In the genomic region with DNA sequence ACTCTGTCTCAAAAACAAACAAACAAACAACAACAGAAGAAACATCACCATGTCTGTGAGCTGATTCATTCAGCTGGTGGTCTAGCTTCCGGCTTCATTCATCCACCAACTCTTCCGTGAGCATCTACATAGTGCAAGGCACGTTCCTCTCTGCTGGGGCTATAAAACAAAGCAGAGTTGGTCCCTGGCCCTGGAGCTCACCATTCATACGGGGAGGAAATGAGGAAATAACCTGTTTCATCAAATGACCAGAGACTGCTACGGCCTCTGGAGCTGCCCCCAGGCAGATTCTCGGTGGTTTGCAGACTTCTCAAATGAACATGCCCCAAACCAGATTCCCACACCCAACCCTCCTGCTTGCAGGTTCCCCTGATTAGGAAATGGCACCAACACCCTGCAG, we compare ENCODE assay signal across 16 cellular contexts. TPM values are rescaled to one million over a fixed set of nuclear protein-coding genes. Genes with fewer than 3 reads are reported as not detected.
DNase-seq lines count a peak whose midpoint lies in the region; ATAC-seq and TF ChIP-seq lines count a peak whose summit lies in the region.
"Had no signal": no experiment of that assay in that cellular context is flagged by ENCODE, and none has a peak within 500 bp of the region (broad histone marks: within the 10 kb centered on the region; RNA-seq: fewer than 3 reads in every experiment).

No MANE protein-coding gene starts in this region.

- H3K27me3 ChIP-seq in CD8-positive, alpha-beta T cell (ENCODE audit: insufficient read depth, low read length), result no peaks in the 10 kb centered on the region
- H3K27me3 ChIP-seq: esophagus squamous epithelium, thyroid gland had no signal

- H3K9me3 ChIP-seq in CD8-positive, alpha-beta T cell (ENCODE audit: low read length), result no peaks in the 10 kb centered on the region
- H3K9me3 ChIP-seq in mucosa of descending colon, result no peaks in the 10 kb centered on the region
- H3K9me3 ChIP-seq: esophagus squamous epithelium, SK-N-SH, thyroid gland had no signal

- no peaks in the 10 kb centered on the region for H3K36me3 ChIP-seq in CD8-positive, alpha-beta T cell (ENCODE audit: insufficient read depth, low read length)
- no peaks in the 10 kb centered on the region for H3K36me3 ChIP-seq in mucosa of descending colon (ENCODE audit: low read depth)
- H3K36me3 ChIP-seq: esophagus squamous epithelium, thyroid gland had no signal

- no peak for DNase-seq in CD8-positive, alpha-beta T cell
- peak; percentile 54 for DNase-seq in GM13977 (ENCODE audit: low spot score)
- no peak for DNase-seq in WTC11 (ENCODE audit: low spot score)
- DNase-seq in mucosa of descending colon, result no peak
- DNase-seq in natural killer cell, result no peak
- no peak for DNase-seq in germinal center (ENCODE audit: low spot score)
- no peak for DNase-seq in NCI-H1436 (lab: John Stamatoyannopoulos, UW)
- DNase-seq: esophagus squamous epithelium, GOT3, hypothalamus, left ventricle myocardium superior, NCI-H2081 treated with DMSO at 0.1 percent for 48 hours, occipital lobe, SK-N-SH, thyroid gland had no signal

- peak overlapping the region; percentile 94 for H3K27ac Mint-ChIP-seq in CD8-positive, alpha-beta T cell
- H3K27ac Mint-ChIP-seq in WTC11 (peak overlapping the region; percentile 87), nephron (peak overlapping the region; percentile 2 to 84 (median 84)), natural killer cell (no peak overlapping the region)

- no peak for ATAC-seq in CD8-positive, alpha-beta T cell
- no peak for ATAC-seq in WTC11
- ATAC-seq in mucosa of descending colon, result no peak
- ATAC-seq in natural killer cell, result no peak
- ATAC-seq: left ventricle myocardium superior had no signal

- H3K27ac ChIP-seq in CD8-positive, alpha-beta T cell (ENCODE audit: low read depth, low read length), result no peak overlapping the region
- H3K27ac ChIP-seq: esophagus squamous epithelium, thyroid gland had no signal

- no peaks in the 10 kb centered on the region for H3K27me3 Mint-ChIP-seq in CD8-positive, alpha-beta T cell (ENCODE audit: low read depth)
- no peaks in the 10 kb centered on the region for H3K27me3 Mint-ChIP-seq in WTC11 (ENCODE audit: low read depth)
- H3K27me3 Mint-ChIP-seq in nephron (ENCODE audit: low read depth), result peaks cover 5% of the 10 kb centered on the region
- no peaks in the 10 kb centered on the region for H3K27me3 Mint-ChIP-seq in natural killer cell (ENCODE audit: low read depth in 2 of 2)

- no peaks in the 10 kb centered on the region for H3K36me3 Mint-ChIP-seq in CD8-positive, alpha-beta T cell
- no peaks in the 10 kb centered on the region for H3K36me3 Mint-ChIP-seq in WTC11
- no peaks in the 10 kb centered on the region for H3K36me3 Mint-ChIP-seq in nephron (ENCODE audit: low read depth)
- no peaks in the 10 kb centered on the region for H3K36me3 Mint-ChIP-seq in natural killer cell

- TF ChIP-seq CTCF in CD8-positive, alpha-beta T cell (IDR thresholded peaks at IDR 0.05), result no peak
- TF ChIP-seq CTCF in GM13977 (IDR thresholded peaks at IDR 0.05; ENCODE audit: extremely low read depth, insufficient read depth, missing control alignments) (no peak), WTC11 (IDR thresholded peaks at IDR 0.05) (no peak), nephron (IDR thresholded peaks at IDR 0.05; ENCODE audit: unreplicated experiment in 3 of 3) (no peak), mucosa of descending colon (IDR thresholded peaks at IDR 0.05) (no peak), natural killer cell (IDR thresholded peaks at IDR 0.05) (no peak)

- H3K9me3 Mint-ChIP-seq in CD8-positive, alpha-beta T cell, result no peaks in the 10 kb centered on the region
- H3K9me3 Mint-ChIP-seq in WTC11 (no peaks in the 10 kb centered on the region), nephron (no peaks in the 10 kb centered on the region), natural killer cell (no peaks in the 10 kb centered on the region)

- H3K4me3 ChIP-seq in CD8-positive, alpha-beta T cell (ENCODE audit: low read depth, low read length), result peak overlapping the region; percentile 20
- no peak overlapping the region for H3K4me3 ChIP-seq in mucosa of descending colon
- H3K4me3 ChIP-seq: esophagus squamous epithelium, thyroid gland had no signal

- peaks cover 88% of the 10 kb centered on the region for H3K4me1 Mint-ChIP-seq in CD8-positive, alpha-beta T cell (ENCODE audit: low read depth)
- H3K4me1 Mint-ChIP-seq in WTC11 (peaks cover 75% of the 10 kb centered on the region), nephron (peaks cover 34% of the 10 kb centered on the region), natural killer cell (peaks cover 15 to 16% of the 10 kb centered on the region in 2 donors)

- H3K4me3 Mint-ChIP-seq in CD8-positive, alpha-beta T cell, result peak overlapping the region; percentile 78
- no peak overlapping the region for H3K4me3 Mint-ChIP-seq in WTC11
- no peak overlapping the region for H3K4me3 Mint-ChIP-seq in nephron
- no peak overlapping the region for H3K4me3 Mint-ChIP-seq in natural killer cell

- CTCF ChIA-PET in CD8-positive, alpha-beta T cell (lab: Charles Lee), result interaction anchor here (0.9 to 15.6 kb wide), 13 partner anchors 10 to 103 kb away, joined by 3 to 207 read pairs (median 7); partner anchors contain the start of gene ID3
- CTCF ChIA-PET in WTC11 (lab: Charles Lee), result interaction anchor here (0.6 to 6.2 kb wide), 7 partner anchors 34 to 66 kb away, joined by 3 to 70 read pairs (median 3); no protein-coding TSS in a partner anchor

- in situ Hi-C loops in GM13977 (cut with MboI; ENCODE audit: low pct_unique_long_range_greater_than_20kb, low sequenced_read_pairs, unreplicated experiment), result no loop called here

- intact Hi-C loops in CD8-positive, alpha-beta T cell (cut with DNase I, micrococcal nuclease), result loop anchor here (2.0 kb wide), 3 partner anchors 15 to 41 kb away; partner anchors contain the start of gene ID3 (in 1 of the 2)
- intact Hi-C loops in mucosa of descending colon (cut with DNase I, micrococcal nuclease), result no loop called here
- intact Hi-C loops in natural killer cell (cut with micrococcal nuclease), result no loop called here

- peaks cover 91% of the 10 kb centered on the region for H3K4me1 ChIP-seq in CD8-positive, alpha-beta T cell (ENCODE audit: insufficient read depth, low read length)
- no peaks in the 10 kb centered on the region for H3K4me1 ChIP-seq in mucosa of descending colon (ENCODE audit: low read depth)

- POLR2A ChIA-PET in CD8-positive, alpha-beta T cell (lab: Charles Lee), result interaction anchor here (0.8 to 7.8 kb wide), 12 partner anchors 8 to 72 kb away, joined by 3 to 86 read pairs (median 8); partner anchors contain the start of gene ID3
- POLR2A ChIA-PET in WTC11 (lab: Charles Lee), result interaction anchor here (0.6 to 3.7 kb wide), 4 partner anchors 11 to 43 kb away, joined by 3 to 100 read pairs (median 4); partner anchors contain the start of gene ID3

TF ChIP-seq in WTC11, 78 proteins besides CTCF, POLR2A, EP300 and RAD21:
- TF ChIP-seq PREB (CRISPR knock-in tag; IDR thresholded peaks at IDR 0.05; ENCODE audit: borderline replicate concordance), result no peak
- TF ChIP-seq, protein P1, sequence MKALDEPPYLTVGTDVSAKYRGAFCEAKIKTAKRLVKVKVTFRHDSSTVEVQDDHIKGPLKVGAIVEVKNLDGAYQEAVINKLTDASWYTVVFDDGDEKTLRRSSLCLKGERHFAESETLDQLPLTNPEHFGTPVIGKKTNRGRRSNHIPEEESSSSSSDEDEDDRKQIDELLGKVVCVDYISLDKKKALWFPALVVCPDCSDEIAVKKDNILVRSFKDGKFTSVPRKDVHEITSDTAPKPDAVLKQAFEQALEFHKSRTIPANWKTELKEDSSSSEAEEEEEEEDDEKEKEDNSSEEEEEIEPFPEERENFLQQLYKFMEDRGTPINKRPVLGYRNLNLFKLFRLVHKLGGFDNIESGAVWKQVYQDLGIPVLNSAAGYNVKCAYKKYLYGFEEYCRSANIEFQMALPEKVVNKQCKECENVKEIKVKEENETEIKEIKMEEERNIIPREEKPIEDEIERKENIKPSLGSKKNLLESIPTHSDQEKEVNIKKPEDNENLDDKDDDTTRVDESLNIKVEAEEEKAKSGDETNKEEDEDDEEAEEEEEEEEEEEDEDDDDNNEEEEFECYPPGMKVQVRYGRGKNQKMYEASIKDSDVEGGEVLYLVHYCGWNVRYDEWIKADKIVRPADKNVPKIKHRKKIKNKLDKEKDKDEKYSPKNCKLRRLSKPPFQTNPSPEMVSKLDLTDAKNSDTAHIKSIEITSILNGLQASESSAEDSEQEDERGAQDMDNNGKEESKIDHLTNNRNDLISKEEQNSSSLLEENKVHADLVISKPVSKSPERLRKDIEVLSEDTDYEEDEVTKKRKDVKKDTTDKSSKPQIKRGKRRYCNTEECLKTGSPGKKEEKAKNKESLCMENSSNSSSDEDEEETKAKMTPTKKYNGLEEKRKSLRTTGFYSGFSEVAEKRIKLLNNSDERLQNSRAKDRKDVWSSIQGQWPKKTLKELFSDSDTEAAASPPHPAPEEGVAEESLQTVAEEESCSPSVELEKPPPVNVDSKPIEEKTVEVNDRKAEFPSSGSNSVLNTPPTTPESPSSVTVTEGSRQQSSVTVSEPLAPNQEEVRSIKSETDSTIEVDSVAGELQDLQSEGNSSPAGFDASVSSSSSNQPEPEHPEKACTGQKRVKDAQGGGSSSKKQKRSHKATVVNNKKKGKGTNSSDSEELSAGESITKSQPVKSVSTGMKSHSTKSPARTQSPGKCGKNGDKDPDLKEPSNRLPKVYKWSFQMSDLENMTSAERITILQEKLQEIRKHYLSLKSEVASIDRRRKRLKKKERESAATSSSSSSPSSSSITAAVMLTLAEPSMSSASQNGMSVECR (CRISPR knock-in tag; IDR thresholded peaks at IDR 0.05; ENCODE audit: borderline replicate concordance), result 0 out of 2 replicates have a peak, but pooled peaks have one; percentile 27

RNA-seq across cellular contexts. Expression of gene ID3, which starts 41.0 kb away (rescaled TPM):
- 10 to 100 TPM; 44.2 to 48.1 TPM for total RNA-seq in CD8-positive, alpha-beta T cell
- total RNA-seq in WTC11 (2021) (168 to 278 TPM (median 273 TPM) in 3 replicates), mucosa of descending colon (100 to 1,000 TPM in 2 of 3 donors, 10 to 100 TPM in 1; 83.0 to 316 (median 121) TPM), natural killer cell (1 to 10 TPM in 2 of 3 donors, under 1 TPM in 1; 0.29 to 6.5 (median 2.4) TPM)

Comparison
In these comparisons a context has a peak if more than half of its experiments do, and no peak if none do; other contexts are left out.
1. H3K27ac Mint-ChIP-seq: peak in CD8-positive, alpha-beta T cell (single experiment), WTC11 (single experiment) and nephron (3 of 3); none in natural killer cell (0 of 2).
2. RNA of gene ID3, which starts 41.0 kb away (total RNA-seq): 168 to 278 TPM in WTC11, 83.0 to 316 TPM in mucosa of descending colon and 44.2 to 48.1 TPM in CD8-positive, alpha-beta T cell; 0.29 to 6.5 TPM in natural killer cell; every median in the first group is over 4 times any median in the second.
3. intact Hi-C loops: an anchor here in CD8-positive, alpha-beta T cell (2.0 kb wide); none called in mucosa of descending colon and natural killer cell.